8 cellular contexts compared by ENCODE assay signal in the genomic region with DNA sequence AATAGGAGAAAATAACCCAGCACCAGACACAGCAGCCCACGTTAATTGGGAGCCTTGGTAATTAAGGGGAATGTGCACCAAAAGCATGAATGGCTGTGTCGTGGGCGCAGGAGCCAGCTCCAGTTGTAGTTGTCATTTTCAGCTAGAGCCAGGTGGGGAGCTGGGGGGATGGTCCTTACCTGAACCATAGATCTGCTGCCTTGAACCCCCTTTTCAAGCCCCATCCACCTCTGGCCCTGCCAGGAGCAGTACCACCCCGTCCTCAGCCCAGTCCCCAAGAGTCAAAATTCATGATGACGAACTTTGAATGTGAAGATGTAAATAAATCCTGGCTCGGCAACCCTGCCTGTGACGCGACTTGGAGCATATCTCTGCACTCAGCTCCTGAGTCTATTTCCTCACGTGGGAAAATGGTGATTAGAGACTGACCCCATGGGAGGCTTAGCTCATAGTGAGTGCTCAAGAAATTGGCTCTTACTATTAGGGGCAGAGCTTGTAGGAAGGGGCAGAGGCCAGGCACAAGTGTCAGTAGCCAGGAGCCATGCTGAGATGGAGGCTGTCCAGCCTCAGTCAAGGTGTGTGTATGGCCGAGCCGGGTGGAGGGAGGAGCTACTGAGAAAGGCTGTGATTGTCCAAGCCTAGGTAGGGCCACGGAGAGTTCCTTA. TPM values are rescaled to one million over a fixed set of nuclear protein-coding genes. Genes with fewer than 3 reads are reported as not detected.
DNase-seq lines count a peak whose midpoint lies in the region; ATAC-seq and TF ChIP-seq lines count a peak whose summit lies in the region.

No MANE protein-coding gene starts in this region.

- WGBS in right cardiac atrium: 15% methylated on average over 12 of the region's 12 CpGs

- peak overlapping the region; percentile 45 for H3K27ac ChIP-seq in right cardiac atrium (ENCODE audit: low read length)

- H3K27me3 Mint-ChIP-seq in T-helper 17 cell: peaks cover 84% of the 10 kb centered on the region

- H3K27me3 ChIP-seq in right cardiac atrium (ENCODE audit: control insufficient read depth, insufficient read depth): no peaks in the 10 kb centered on the region

- peaks cover 10% of the 10 kb centered on the region for H3K4me1 ChIP-seq in right cardiac atrium (ENCODE audit: control insufficient read depth, insufficient read depth, low read length)

- no peaks in the 10 kb centered on the region for H3K9me3 ChIP-seq in T-helper 17 cell (ENCODE audit: control insufficient read depth, low read length, poor library complexity, severe bottlenecking)
- H3K9me3 ChIP-seq in right cardiac atrium (ENCODE audit: control insufficient read depth, low read length): no peaks in the 10 kb centered on the region

- DNase-seq in G401 (ENCODE audit: low spot score) (peak; percentile 95), T-helper 17 cell (no peak), right cardiac atrium (peak; percentile 68 to 85 (median 75)), retinal pigment epithelial cell (ENCODE audit: low read depth) (no peak), middle frontal gyrus (ENCODE audit: extremely low spot score, low spot score) (no peak)
- DNase-seq in activated naive CD4-positive, alpha-beta T cell (lab: John Stamatoyannopoulos, UW): no peak

- no peak overlapping the region for H3K27ac Mint-ChIP-seq in T-helper 17 cell

- in situ Hi-C loops in G401 (cut with HindIII; ENCODE audit: low sequenced_read_pairs): no loop called here

- H3K4me3 Mint-ChIP-seq in T-helper 17 cell: peak overlapping the region; percentile 94

- intact Hi-C loops in right cardiac atrium (cut with DNase I): no loop called here

- no peak for TF ChIP-seq CTCF in retinal pigment epithelial cell (conservative IDR thresholded peaks at IDR 0.05; ENCODE audit: low read depth, low read length)

- ATAC-seq in T-helper 17 cell: no peak
- ATAC-seq in right cardiac atrium: peak; percentile 60 to 69
- ATAC-seq in HG02588 (IDR thresholded peaks at IDR 0.05; ENCODE audit: unreplicated experiment): no peak
- ATAC-seq in GM18867 (IDR thresholded peaks at IDR 0.05; ENCODE audit: unreplicated experiment): no peak

- H3K4me3 ChIP-seq in right cardiac atrium (ENCODE audit: low read length): peak overlapping the region; percentile 71
- peak overlapping the region; percentile 28 for H3K4me3 ChIP-seq in retinal pigment epithelial cell (ENCODE audit: low read length)

- peaks cover 32% of the 10 kb centered on the region for H3K4me1 Mint-ChIP-seq in T-helper 17 cell

- H3K36me3 Mint-ChIP-seq in T-helper 17 cell (ENCODE audit: low read depth): peaks cover 4% of the 10 kb centered on the region

RNA-seq across cellular contexts. Expression of a gene that starts 0.8 kb away (rescaled TPM):
- total RNA-seq in G401 (2014; rRNA removed; shearing (Covaris generic)): not detected in 2 replicates
- under 1 TPM in 1 of 2 donors, not detected in 1; 0.62 TPM for total RNA-seq in T-helper 17 cell
- total RNA-seq in right cardiac atrium: 10 to 100 TPM; 36.1 to 47.8 (median 40.9) TPM
- 54.1 TPM for polyA plus RNA-seq in right cardiac atrium

RNA-seq across cellular contexts. Expression of a gene that starts 52.0 kb away (rescaled TPM):
- not detected in 2 replicates for total RNA-seq in G401 (2014; rRNA removed; shearing (Covaris generic))
- 1 to 10 TPM; 2.0 to 2.4 TPM for total RNA-seq in T-helper 17 cell
- under 1 TPM in 1 of 4 donors, not detected in 3; 0.11 TPM for total RNA-seq in right cardiac atrium
- 0.07 TPM for polyA plus RNA-seq in right cardiac atrium

RNA-seq across cellular contexts. Expression of a gene that starts 52.7 kb away (rescaled TPM):
- total RNA-seq in G401 (2014; rRNA removed; shearing (Covaris generic)): not detected in 2 replicates
- total RNA-seq in T-helper 17 cell: 1 to 10 TPM in 1 of 2 donors, not detected in 1; 1.3 TPM
- 1 to 10 TPM; 1.1 to 4.0 (median 1.9) TPM for total RNA-seq in right cardiac atrium
- polyA plus RNA-seq in right cardiac atrium: 2.1 TPM

Comparison
In these comparisons a context has a peak if more than half of its experiments do, and no peak if none do; other contexts are left out.
1. DNase-seq: peak in G401 (single experiment) and right cardiac atrium (3 of 3); none in T-helper 17 cell (0 of 3), retinal pigment epithelial cell (single experiment), middle frontal gyrus (single experiment) and activated naive CD4-positive, alpha-beta T cell (0 of 4).
2. ATAC-seq: peak in right cardiac atrium (2 of 2); none in T-helper 17 cell (single experiment), HG02588 (single experiment) and GM18867 (single experiment).
3. RNA of a gene that starts 0.8 kb away (total RNA-seq): 36.1 to 47.8 TPM in right cardiac atrium; 0.62 TPM in T-helper 17 cell and not detected in G401; every median in the first group is over 10 times any median in the second.